Comparison of ENCODE assay signal across 8 cellular contexts in genomic region chr19:38929929-38930775, GRCh38. TPM values are rescaled to one million over a fixed set of nuclear protein-coding genes. Genes with fewer than 3 reads are reported as not detected.
A peak's percentile ranks its signal among the peaks of the same experiment; 100 is the strongest.
DNase-seq lines count a peak whose midpoint lies in the region; ATAC-seq, FAIRE-seq and TF ChIP-seq lines count a peak whose summit lies in the region.

TSS of gene SARS2 (minus strand) at chr19:38930763. CDS start at chr19:38930736, 27 bp downstream.

- H3K9ac ChIP-seq in keratinocyte (ENCODE audit: control insufficient read depth, extremely low read depth, insufficient read depth, low read length): peak within 1 kb of the TSS; percentile 96

- peak within 1 kb of the TSS; percentile 98 for H3K27ac ChIP-seq in keratinocyte (ENCODE audit: control insufficient read depth, insufficient read depth, low read length)

- no peaks in the 10 kb centered on the region for H3K27me3 ChIP-seq in keratinocyte (ENCODE audit: control insufficient read depth, extremely low read depth, insufficient read depth, low read length)

- H4K20me1 ChIP-seq in keratinocyte (ENCODE audit: control insufficient read depth, extremely low read depth, insufficient read depth, low read length): no peaks in the 10 kb centered on the region

- peak; percentile 92 for TF ChIP-seq POLR2A in GM19099 (IDR thresholded peaks at IDR 0.05; ENCODE audit: extremely low read depth, insufficient read length, low read depth)

- H3K79me2 ChIP-seq in keratinocyte (ENCODE audit: control insufficient read depth, insufficient read depth, low read length): peaks cover 43% of the 10 kb centered on the region

- peak; percentile 88 to 98 (median 98) for TF ChIP-seq CTCF in keratinocyte (optimal IDR thresholded peaks at IDR 0.05 in 1 of 3, IDR thresholded peaks at IDR 0.05 in 1 of 3, conservative IDR thresholded peaks at IDR 0.05 in 1 of 3; ENCODE audit: extremely low read depth in 1 of 3, insufficient read depth in 2 of 3, low read length in 3 of 3)

- H3K36me3 ChIP-seq in keratinocyte (ENCODE audit: control insufficient read depth in 2 of 2, extremely low read depth in 1 of 2, insufficient read depth in 2 of 2, low read length in 2 of 2): peaks cover 8 to 12% of the 10 kb centered on the region in 2 experiments

- FAIRE-seq in keratinocyte (lab: Jason Lieb, UNC): no peak

- H3K4me1 ChIP-seq in keratinocyte (ENCODE audit: control insufficient read depth, extremely low read depth, insufficient read depth, low read length): peaks cover 15% of the 10 kb centered on the region

- dilution Hi-C loops in keratinocyte (cut with MboI; ENCODE audit: extremely low pct_ligation_motif_present, low sequenced_read_pairs): no loop called here

- peak; percentile 77 for ATAC-seq in HG03432 (IDR thresholded peaks at IDR 0.05; ENCODE audit: unreplicated experiment)

- no peaks in the 10 kb centered on the region for H3K9me1 ChIP-seq in keratinocyte (ENCODE audit: control insufficient read depth, extremely low read depth, insufficient read depth, low read length)

- DNase-seq in AML-193 (lab: John Stamatoyannopoulos, UW) (peak; percentile 88 to 89), NCI-H446 treated with DMSO at 0.1 percent for 48 hours (lab: John Stamatoyannopoulos, UW) (peak; percentile 93), cerebellar nuclear complex (lab: John Stamatoyannopoulos, UW) (peak; percentile 62 to 75), keratinocyte (ENCODE audit: low read depth, low spot score) (peak; percentile 81)
- DNase-seq in activated CD4-positive, CD25-positive, alpha-beta regulatory T cell treated with anti-CD3 and anti-CD28 coated beads, Interleukin-2, amount 50 U/mL, for 72 hours: peak; percentile 96
- DNase-seq in stimulated activated CD4-positive, alpha-beta T cell treated with anti-CD3 and anti-CD28 coated beads, Interleukin-12 subunit alpha, Interleukin-12 subunit beta, amount 100 ng/mL, for 48 hours (ENCODE audit: low read depth in 2 of 3, low spot score in 1 of 3): peak in 2 of 3 donors; percentile 83 to 85

- H3K4me3 ChIP-seq in keratinocyte (ENCODE audit: control insufficient read depth in 2 of 3, extremely low read depth in 1 of 3, insufficient read depth in 2 of 3, low read depth in 1 of 3, low read length in 3 of 3): peak within 1 kb of the TSS; percentile 80 to 83 (median 81)

- H2AFZ ChIP-seq in keratinocyte (ENCODE audit: control insufficient read depth, low read length): peak within 1 kb of the TSS; percentile 100

- no peaks in the 10 kb centered on the region for H3K9me3 ChIP-seq in keratinocyte (ENCODE audit: control insufficient read depth, low read depth, low read length)

- H3K4me2 ChIP-seq in keratinocyte (ENCODE audit: control insufficient read depth, extremely low read depth, insufficient read depth, low read depth, low read length): peak within 1 kb of the TSS; percentile 90

RNA-seq across cellular contexts. Expression of gene SARS2, which starts in this region (rescaled TPM):
- polyA plus RNA-seq in keratinocyte: 13.9 to 19.2 TPM (median 16.4 TPM) in 3 replicates
- polyA plus RNA-seq in keratinocyte (2011; ENCODE audit: low read depth): 3.2 TPM
- polyA plus RNA-seq in keratinocyte (2011; cell fraction: cytosol; rRNA removed): 6.1 and 15.1 TPM in 2 replicates
- 42.1 and 62.1 TPM in 2 replicates for polyA plus RNA-seq in keratinocyte (2011; cell fraction: nucleus; rRNA removed)
- 9.4 and 23.8 TPM in 2 replicates for polyA plus RNA-seq in keratinocyte (2012; ENCODE audit: low replicate concordance)
- 16.0 to 37.3 TPM (median 16.6 TPM) in 3 replicates for polyA minus RNA-seq in keratinocyte
- 17.3 TPM for polyA minus RNA-seq in keratinocyte (2011; cell fraction: cytosol; rRNA and poly(A)+ RNA removed)
- 16.4 and 19.8 TPM in 2 replicates for polyA minus RNA-seq in keratinocyte (2011; cell fraction: nucleus; rRNA and poly(A)+ RNA removed)

Comparison
In these comparisons a context has a peak if more than half of its experiments do, and no peak if none do; other contexts are left out.
1. Peak in every context shown above with its lines: DNase-seq, ATAC-seq, H3K4me3 ChIP-seq and H3K27ac ChIP-seq.